13 cellular contexts compared by ENCODE assay signal in the genomic region with DNA sequence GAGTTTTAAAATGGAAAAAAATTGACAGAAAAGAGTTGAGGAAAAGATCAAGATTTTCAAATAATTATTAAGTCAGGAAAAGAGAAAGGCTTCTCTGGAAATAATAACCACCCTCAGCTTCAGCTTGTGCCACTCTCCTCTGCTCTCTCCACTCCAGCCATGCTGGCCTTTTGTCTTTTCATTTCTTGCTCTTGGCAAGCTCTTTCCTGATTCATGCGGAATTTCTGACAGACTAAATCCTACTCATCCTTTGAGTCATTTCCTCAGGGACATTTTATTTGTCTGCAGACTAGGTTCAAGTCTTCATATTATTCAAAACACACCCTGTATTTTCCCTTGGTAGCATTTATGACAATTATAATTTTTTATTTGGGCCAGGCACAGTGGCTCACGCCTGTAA. TPM values are rescaled to one million over a fixed set of nuclear protein-coding genes. Genes with fewer than 3 reads are reported as not detected.
DNase-seq lines count a peak whose midpoint lies in the region; ATAC-seq and TF ChIP-seq lines count a peak whose summit lies in the region.
"Had no signal": no experiment of that assay in that cellular context is flagged by ENCODE, and none has a peak within 500 bp of the region (broad histone marks: within the 10 kb centered on the region; RNA-seq: fewer than 3 reads in every experiment).

No MANE protein-coding gene starts in this region.

- H2BK120ac ChIP-seq in IMR-90 (ENCODE audit: low read depth, low read length), result peak overlapping the region; percentile 93

- POLR2A ChIA-PET in A673 (lab: Charles Lee; ENCODE audit: low non-redundant PET), result no interaction called here
- POLR2A ChIA-PET in IMR-90 (lab: Charles Lee; ENCODE audit: unreplicated experiment), result interaction anchor here (0.9 kb wide), 1 partner anchor 26 kb away, joined by 3 read pairs; no protein-coding TSS in a partner anchor

- in situ Hi-C loops in IMR-90 (cut with MboI; ENCODE audit: low sequenced_read_pairs), result no loop called here
- in situ Hi-C loops in mammary epithelial cell (cut with MboI; ENCODE audit: low sequenced_read_pairs in 2 of 2), result no loop called here

- H3K79me1 ChIP-seq in IMR-90 (ENCODE audit: low read depth in 1 of 2, low read length in 2 of 2), result no peaks in the 10 kb centered on the region

- peak; percentile 72 for ATAC-seq in IMR-90 (ENCODE audit: low read depth)
- no peak for ATAC-seq in HG02973 (IDR thresholded peaks at IDR 0.05; ENCODE audit: unreplicated experiment)

- H3K18ac ChIP-seq in IMR-90 (ENCODE audit: low read depth, low read length), result peak overlapping the region; percentile 89; the same call in 1 of the 2 replicates

- H3K9me1 ChIP-seq in IMR-90 (ENCODE audit: insufficient read depth, low read length), result peaks cover 5% of the 10 kb centered on the region; the same call in 1 of the 2 replicates

- peak overlapping the region; percentile 76 to 91 for H4K8ac ChIP-seq in IMR-90 (ENCODE audit: low read depth in 2 of 2, low read length in 2 of 2)

- TF ChIP-seq CTCF in A673 (conservative IDR thresholded peaks at IDR 0.05; ENCODE audit: low read depth, low read length), result no peak
- TF ChIP-seq CTCF in IMR-90 (conservative IDR thresholded peaks at IDR 0.05; ENCODE audit: low read depth, low read length), result no peak
- no peak for TF ChIP-seq CTCF in mammary epithelial cell (conservative IDR thresholded peaks at IDR 0.05 in 1 of 2, IDR thresholded peaks at IDR 0.05 in 1 of 2; ENCODE audit: extremely low read depth in 1 of 2, insufficient read depth in 1 of 2, low read depth in 1 of 2, low read length in 2 of 2)
- TF ChIP-seq CTCF in GM10266 (IDR thresholded peaks at IDR 0.05; ENCODE audit: control insufficient read depth, insufficient read depth, low read depth, missing control alignments), result no peak

- DNase-seq in A673 (ENCODE audit: low spot score), result peak; percentile 90
- peak; percentile 93 for DNase-seq in IMR-90
- peak; percentile 90 for DNase-seq in mammary epithelial cell
- DNase-seq in kidney tubule cell (ENCODE audit: low spot score), result peak; percentile 89
- DNase-seq in GM10266 (ENCODE audit: extremely low spot score), result no peak
- DNase-seq in CD1c-positive myeloid dendritic cell (ENCODE audit: extremely low spot score), result no peak
- no peak for DNase-seq in HuH-7 (ENCODE audit: low spot score)
- DNase-seq: BE2C; central memory CD4-positive, alpha-beta T cell; NCI-H510A treated with DMSO at 0.1 percent for 48 hours; nephron progenitor cell; T-helper 2 cell had no signal

- no peaks in the 10 kb centered on the region for H4K20me1 ChIP-seq in IMR-90 (ENCODE audit: insufficient read depth, low read length)
- no peaks in the 10 kb centered on the region for H4K20me1 ChIP-seq in mammary epithelial cell (ENCODE audit: insufficient read depth, low read length)

- H3K9me3 ChIP-seq in A673 (ENCODE audit: low read depth, low read length, poor library complexity, severe bottlenecking) (peaks cover 17% of the 10 kb centered on the region), IMR-90 (ENCODE audit: control insufficient read depth, insufficient read depth, low read length) (no peaks in the 10 kb centered on the region), mammary epithelial cell (replicated peaks; ENCODE audit: insufficient read depth, low read length) (peaks cover 8% of the 10 kb centered on the region)
- H3K9me3 ChIP-seq: BE2C had no signal

- H3K36me3 ChIP-seq in A673 (ENCODE audit: insufficient read depth, low read length, poor library complexity, severe bottlenecking), result no peaks in the 10 kb centered on the region
- no peaks in the 10 kb centered on the region for H3K36me3 ChIP-seq in IMR-90 (ENCODE audit: control insufficient read depth, insufficient read depth, low read length)
- H3K36me3 ChIP-seq in mammary epithelial cell (ENCODE audit: insufficient read depth, low read length), result no peaks in the 10 kb centered on the region
- H3K36me3 ChIP-seq: BE2C had no signal

- H2AK9ac ChIP-seq in IMR-90 (replicated peaks; ENCODE audit: low read depth, low read length, poor library complexity), result no peak overlapping the region

- BruUV-seq in A673 (replicated peaks; lab: Mats Ljungman, UMichigan), result no TSS peak
- no TSS peak for BruUV-seq in IMR-90 (replicated peaks; lab: Mats Ljungman, UMichigan)
- no TSS peak for BruUV-seq in mammary epithelial cell (replicated peaks; lab: Mats Ljungman, UMichigan)

- peak overlapping the region; percentile 58 for H3K56ac ChIP-seq in IMR-90 (ENCODE audit: extremely low read depth, insufficient read depth, low read length)

- no peak overlapping the region for H3K4me3 ChIP-seq in A673 (ENCODE audit: low read depth, low read length, poor library complexity, severe bottlenecking)
- H3K4me3 ChIP-seq in IMR-90 (ENCODE audit: insufficient read depth, low read depth, low read length), result no peak overlapping the region
- no peak overlapping the region for H3K4me3 ChIP-seq in mammary epithelial cell (replicated peaks in 1 of 3; ENCODE audit: insufficient read depth in 1 of 3, low read depth in 2 of 3, low read length in 3 of 3)

- H2AFZ ChIP-seq in IMR-90 (replicated peaks; ENCODE audit: low read length, poor library complexity) (peak overlapping the region; percentile 9), mammary epithelial cell (ENCODE audit: low read depth, low read length) (no peak overlapping the region)

- no peak overlapping the region for H3K9ac ChIP-seq in IMR-90 (ENCODE audit: low read depth, low read length)
- H3K9ac ChIP-seq in mammary epithelial cell (ENCODE audit: insufficient read depth, low read length), result no peak overlapping the region

- H3K23ac ChIP-seq in IMR-90 (ENCODE audit: low read depth, low read length), result peak overlapping the region; percentile 37; the same call in 1 of the 2 replicates

- H3K27me3 ChIP-seq in A673 (replicated peaks; ENCODE audit: insufficient read depth, low read depth, low read length, poor library complexity), result no peaks in the 10 kb centered on the region
- no peaks in the 10 kb centered on the region for H3K27me3 ChIP-seq in IMR-90 (ENCODE audit: control insufficient read depth, insufficient read depth, low read length)
- H3K27me3 ChIP-seq in mammary epithelial cell (ENCODE audit: insufficient read depth, low read length), result no peaks in the 10 kb centered on the region
- H3K27me3 ChIP-seq: BE2C had no signal

- H3K4ac ChIP-seq in IMR-90 (ENCODE audit: low read depth, low read length), result peak overlapping the region; percentile 85

- peak overlapping the region; percentile 15; the same call in 1 of the 2 replicates for H3K4me2 ChIP-seq in IMR-90 (ENCODE audit: low read depth, low read length)
- H3K4me2 ChIP-seq in mammary epithelial cell (ENCODE audit: insufficient read depth, low read depth, low read length), result peak overlapping the region; percentile 35

- peak overlapping the region; percentile 93 for H2AK5ac ChIP-seq in IMR-90 (ENCODE audit: low read depth, low read length)

- CTCF ChIA-PET in A673 (lab: Charles Lee), result interaction anchor here (2.0 kb wide), 1 partner anchor 63 kb away, joined by 5 read pairs; no protein-coding TSS in a partner anchor
- CTCF ChIA-PET in IMR-90 (lab: Yijun Ruan, JAX), result no interaction called here
- CTCF ChIA-PET in mammary epithelial cell (lab: Charles Lee; ENCODE audit: low non-redundant PET), result interaction anchor here (0.5 to 0.7 kb wide), 2 partner anchors 64 to 70 kb away, joined by 3 to 4 read pairs; no protein-coding TSS in a partner anchor

- H3K79me2 ChIP-seq in mammary epithelial cell (ENCODE audit: insufficient read depth, low read length), result no peaks in the 10 kb centered on the region

- H3K27ac ChIP-seq in A673 (ENCODE audit: low read depth, low read length, poor library complexity, severe bottlenecking) (no peak overlapping the region), IMR-90 (ENCODE audit: insufficient read depth, low read length) (peak overlapping the region; percentile 89), mammary epithelial cell (ENCODE audit: insufficient read depth, low read depth, low read length) (peak overlapping the region; percentile 48)

- H2BK15ac ChIP-seq in IMR-90 (ENCODE audit: low read depth, low read length), result peak overlapping the region; percentile 93; the same call in 2 of the 3 replicates

- intact Hi-C loops in A673 (cut with micrococcal nuclease; ENCODE audit: unreplicated experiment) (no loop called here), IMR-90 (cut with micrococcal nuclease) (loop anchor here (5.0 to 10.0 kb wide), 2 partner anchors 42 to 334 kb away; a partner anchor contains a TSS), mammary epithelial cell (cut with micrococcal nuclease) (loop anchor here (2.0 kb wide), 1 partner anchor 34 kb away; no protein-coding TSS in a partner anchor)

- dilution Hi-C loops in IMR-90 (cut with HindIII; ENCODE audit: low sequenced_read_pairs, unreplicated experiment), result no loop called here
- dilution Hi-C loops in mammary epithelial cell (cut with HindIII; ENCODE audit: low sequenced_read_pairs), result no loop called here

- peak overlapping the region; percentile 91; the same call in 1 of the 2 replicates for H2BK20ac ChIP-seq in IMR-90 (ENCODE audit: low read depth, low read length)

- peak overlapping the region; percentile 78 for H3K14ac ChIP-seq in IMR-90 (replicated peaks; ENCODE audit: low read depth, low read length)

- 0 out of 2 replicates have a peak, but pooled peaks have one; percentile 59 for TF ChIP-seq POLR2A in IMR-90 (IDR thresholded peaks at IDR 0.05; ENCODE audit: low read depth, low read length)

- peak overlapping the region; percentile 96 for H2BK5ac ChIP-seq in IMR-90 (ENCODE audit: low read depth, low read length, poor library complexity, severe bottlenecking)

- 0% methylated on average over 1 of the region's 2 CpGs; no CpG with 5 or more reads in 1 of the 2 experiments for WGBS in IMR-90 (ENCODE audit: extremely low coverage in 2 of 2, insufficient read length in 1 of 2), 2 experiments
- 21% methylated on average over 2 of the region's 2 CpGs for WGBS in mammary epithelial cell (ENCODE audit: low coverage, missing lambda C conversion rate)

- peak overlapping the region; percentile 79 for H4K5ac ChIP-seq in IMR-90 (ENCODE audit: low read depth, low read length)

- H4K91ac ChIP-seq in IMR-90 (ENCODE audit: insufficient read depth, low read depth, low read length), result peak overlapping the region; percentile 91

- H3K4me1 ChIP-seq in A673 (ENCODE audit: insufficient read depth, low read length, poor library complexity, severe bottlenecking) (no peaks in the 10 kb centered on the region), IMR-90 (ENCODE audit: control insufficient read depth, insufficient read depth, low read length) (peaks cover 13% of the 10 kb centered on the region), mammary epithelial cell (ENCODE audit: insufficient read depth, low read length) (peaks cover 17% of the 10 kb centered on the region)
- H3K4me1 ChIP-seq: BE2C had no signal

- no peak for TF ChIP-seq RAD21 in IMR-90 (IDR thresholded peaks at IDR 0.05; ENCODE audit: low read length)

TF ChIP-seq in IMR-90, 13 proteins besides CTCF, POLR2A, EP300 and RAD21 (continues in another document):
- peak; percentile 11; the same call in 1 of the 2 replicates for TF ChIP-seq MAFK (IDR thresholded peaks at IDR 0.05; ENCODE audit: low read depth, low read length)

RNA-seq across cellular contexts. Expression of a gene that starts 7.7 kb away (rescaled TPM):
- total RNA-seq in A673 (2021) (0.52 and 2.0 TPM in 2 replicates), IMR-90 (2012; rRNA removed) (2.8 and 2.9 TPM in 2 replicates), mammary epithelial cell (1 to 10 TPM in 1 of 2 donors, under 1 TPM in 1; 0.17 to 1.4 TPM)
- polyA plus RNA-seq in IMR-90 (2012; rRNA removed) (4.9 and 5.7 TPM in 2 replicates), mammary epithelial cell (1.2 TPM)
- 4.4 and 4.5 TPM in 2 replicates for polyA plus RNA-seq in IMR-90 (2012; cell fraction: cytosol; rRNA removed)
- polyA plus RNA-seq in IMR-90 (2012; cell fraction: nucleus; rRNA removed; ENCODE audit: low replicate concordance), result 2.0 and 4.4 TPM in 2 replicates
- not detected for polyA minus RNA-seq in mammary epithelial cell

Comparison
In these comparisons a context has a peak if more than half of its experiments do, and no peak if none do; other contexts are left out.
1. DNase-seq: peak in A673 (single experiment), IMR-90 (single experiment), mammary epithelial cell (single experiment) and kidney tubule cell (single experiment); none in GM10266 (single experiment), CD1c-positive myeloid dendritic cell (single experiment) and HuH-7 (single experiment).